Comparison of ENCODE assay signal across 17 cellular contexts in the genomic region with DNA sequence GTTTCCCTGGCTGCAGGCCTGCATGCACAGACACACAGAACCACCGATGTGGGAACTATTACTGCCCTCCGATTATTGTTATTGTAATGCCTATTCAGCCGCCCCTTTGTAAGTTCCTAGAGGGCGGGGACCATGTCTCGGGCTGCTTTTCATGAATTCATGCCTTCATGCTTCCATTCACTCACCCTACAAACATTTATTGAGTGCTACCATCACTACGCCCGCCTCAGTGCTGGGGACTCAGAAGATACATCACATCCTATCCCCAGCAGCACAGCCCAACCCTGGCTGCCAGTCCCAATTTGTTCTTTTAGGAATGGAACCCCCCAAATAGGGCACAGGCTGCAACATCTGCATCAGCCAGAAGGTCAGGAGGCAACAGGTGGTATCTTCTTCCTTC.
DNase-seq lines count a peak whose midpoint lies in the region; ATAC-seq, FAIRE-seq and TF ChIP-seq lines count a peak whose summit lies in the region.
"Had no signal": no experiment of that assay in that cellular context is flagged by ENCODE, and none has a peak within 500 bp of the region (broad histone marks: within the 10 kb centered on the region; RNA-seq: fewer than 3 reads in every experiment).

No MANE protein-coding gene starts in this region.

- no peak overlapping the region for H2AFZ ChIP-seq in MM.1S (ENCODE audit: low read length)
- no peak overlapping the region for H2AFZ ChIP-seq in HepG2 (ENCODE audit: low read length)
- H2AFZ ChIP-seq in neuronal stem cell (ENCODE audit: low read length), result no peak overlapping the region

- no peaks in the 10 kb centered on the region for H3K4me1 Mint-ChIP-seq in activated CD8-positive, alpha-beta memory T cell treated with anti-CD3 and anti-CD28 coated beads, Interleukin-2, amount 10 ng/mL, durations not matched to agents 7 days and 5 days
- H3K4me1 Mint-ChIP-seq: CD4-positive, alpha-beta memory T cell had no signal

- H3K9me3 ChIP-seq in MM.1S (replicated peaks; ENCODE audit: insufficient read depth, low read length) (no peaks in the 10 kb centered on the region), HepG2 (ENCODE audit: low read length) (no peaks in the 10 kb centered on the region), neuronal stem cell (replicated peaks in 1 of 2; ENCODE audit: control insufficient read depth in 2 of 2, insufficient read depth in 1 of 2, low read depth in 1 of 2, low read length in 2 of 2) (no peaks in the 10 kb centered on the region)
- H3K9me3 ChIP-seq: HAP-1 had no signal

- H4K20me1 ChIP-seq in MM.1S (ENCODE audit: insufficient read depth, low read length), result no peaks in the 10 kb centered on the region
- no peaks in the 10 kb centered on the region for H4K20me1 ChIP-seq in HepG2 (ENCODE audit: insufficient read depth, low read length)

- no peak overlapping the region for H3K4me3 ChIP-seq in MM.1S (ENCODE audit: low read length)
- 0 out of 6 replicates have a peak overlapping the region, but pooled peaks of 1 of the 3 experiments have one; percentile 51 for H3K4me3 ChIP-seq in HepG2 (replicated peaks in 1 of 3; ENCODE audit: insufficient read depth in 1 of 3, low read depth in 2 of 3, low read length in 3 of 3)
- no peak overlapping the region for H3K4me3 ChIP-seq in neuronal stem cell (ENCODE audit: low read length in 2 of 2)
- H3K4me3 ChIP-seq: HAP-1 had no signal

- in situ Hi-C loops in HepG2 (cut with HindIII; ENCODE audit: extremely low pct_ligation_motif_present, low pct_unique_long_range_greater_than_20kb), result no loop called here

- no peak overlapping the region for H3K4me3 Mint-ChIP-seq in activated CD8-positive, alpha-beta memory T cell treated with anti-CD3 and anti-CD28 coated beads, Interleukin-2, amount 10 ng/mL, durations not matched to agents 7 days and 5 days
- H3K4me3 Mint-ChIP-seq: CD4-positive, alpha-beta memory T cell had no signal

- TF ChIP-seq RAD21 in HepG2 (CRISPR knock-in tag; IDR thresholded peaks at IDR 0.05), result no peak

- H3K36me3 Mint-ChIP-seq in activated CD8-positive, alpha-beta memory T cell treated with anti-CD3 and anti-CD28 coated beads, Interleukin-2, amount 10 ng/mL, durations not matched to agents 7 days and 5 days, result no peaks in the 10 kb centered on the region
- H3K36me3 Mint-ChIP-seq: CD4-positive, alpha-beta memory T cell had no signal

- H3K4me2 ChIP-seq in MM.1S (ENCODE audit: low read depth, low read length), result peak overlapping the region; percentile 52
- H3K4me2 ChIP-seq in HepG2 (ENCODE audit: low read depth, low read length), result peak overlapping the region; percentile 67; the same call in 1 of the 2 replicates
- H3K4me2 ChIP-seq in neuronal stem cell (ENCODE audit: insufficient read depth, low read length, poor library complexity, severe bottlenecking), result no peak overlapping the region

- H3K36me3 ChIP-seq in MM.1S (replicated peaks; ENCODE audit: insufficient read depth, low read length) (no peaks in the 10 kb centered on the region), HepG2 (replicated peaks in 1 of 2; ENCODE audit: control insufficient read depth in 1 of 2, insufficient read depth in 2 of 2, low read length in 2 of 2) (no peaks in the 10 kb centered on the region), neuronal stem cell (replicated peaks in 1 of 2; ENCODE audit: control insufficient read depth in 2 of 2, insufficient read depth in 2 of 2, low read length in 2 of 2) (no peaks in the 10 kb centered on the region)
- H3K36me3 ChIP-seq: HAP-1 had no signal

- H2BK12ac ChIP-seq in neuronal stem cell (ENCODE audit: low read length), result no peak overlapping the region

- no peak for TF ChIP-seq POLR2A in HepG2 (IDR thresholded peaks at IDR 0.05; ENCODE audit: insufficient read depth in 1 of 2, low read depth in 2 of 2, low read length in 2 of 2)

- H3K4me1 ChIP-seq in MM.1S (ENCODE audit: low read length) (peaks cover 12% of the 10 kb centered on the region), HepG2 (ENCODE audit: insufficient read depth, low read length) (peaks cover 88% of the 10 kb centered on the region), neuronal stem cell (ENCODE audit: control insufficient read depth in 2 of 2, insufficient read depth in 1 of 2, low read depth in 1 of 2, low read length in 2 of 2) (peaks cover 0 to 11% of the 10 kb centered on the region in 2 donors)
- H3K4me1 ChIP-seq: HAP-1 had no signal

- no peak overlapping the region for H3K14ac ChIP-seq in neuronal stem cell (ENCODE audit: low read length)

- H3K18ac ChIP-seq in neuronal stem cell (ENCODE audit: low read length), result no peak overlapping the region

- H3K4ac ChIP-seq in neuronal stem cell (ENCODE audit: low read length), result no peak overlapping the region

- no peak overlapping the region for H4K91ac ChIP-seq in neuronal stem cell (ENCODE audit: low read depth, low read length, poor library complexity)

- H3K9me3 Mint-ChIP-seq in activated CD8-positive, alpha-beta memory T cell treated with anti-CD3 and anti-CD28 coated beads, Interleukin-2, amount 10 ng/mL, durations not matched to agents 7 days and 5 days (ENCODE audit: low read depth), result peaks cover 8% of the 10 kb centered on the region

- 74% methylated on average over 7 of the region's 7 CpGs for WGBS in HepG2 (ENCODE audit: low lambda C conversion rate)
- WGBS in neuronal stem cell (ENCODE audit: extremely low coverage in 2 of 2, insufficient read length in 2 of 2, insufficient replicate concordance in 1 of 2), 2 donors, result no CpG with 5 or more reads among the region's 7 CpGs

- no peak overlapping the region for H3K27ac Mint-ChIP-seq in activated CD8-positive, alpha-beta memory T cell treated with anti-CD3 and anti-CD28 coated beads, Interleukin-2, amount 10 ng/mL, durations not matched to agents 7 days and 5 days
- H3K27ac Mint-ChIP-seq: CD4-positive, alpha-beta memory T cell had no signal

- H3K27me3 Mint-ChIP-seq in activated CD8-positive, alpha-beta memory T cell treated with anti-CD3 and anti-CD28 coated beads, Interleukin-2, amount 10 ng/mL, durations not matched to agents 7 days and 5 days, result no peaks in the 10 kb centered on the region
- H3K27me3 Mint-ChIP-seq: CD4-positive, alpha-beta memory T cell had no signal

- DNase-seq in MM.1S (no peak), HepG2 (ENCODE audit: low spot score) (no peak), neuronal stem cell (ENCODE audit: low spot score) (no peak), sciatic nerve (ENCODE audit: low spot score) (no peak)
- no peak for DNase-seq in activated CD8-positive, alpha-beta memory T cell treated with anti-CD3 and anti-CD28 coated beads, Interleukin-2, amount 10 ng/mL, durations not matched to agents 7 days and 5 days
- DNase-seq: C1 segment of cervical spinal cord; Calu3; CD4-positive, alpha-beta memory T cell; COR-L47; DMS153; DND-41; GOT3 had no signal

- POLR2A ChIA-PET in HepG2 (lab: Yijun Ruan, JAX), result interaction anchor here (0.8 to 10.7 kb wide), 9 partner anchors 16 to 78 kb away, joined by 3 to 189 read pairs (median 22); a partner anchor contains a TSS

- H3K79me1 ChIP-seq in neuronal stem cell (ENCODE audit: low read depth, low read length), result no peaks in the 10 kb centered on the region

- BruUV-seq in HepG2 (replicated peaks; lab: Mats Ljungman, UMichigan), result no TSS peak

- H3F3A ChIP-seq in MM.1S (ENCODE audit: insufficient read depth, low read length), result peaks cover 11% of the 10 kb centered on the region; the same call in 1 of the 2 replicates

- H3K9ac ChIP-seq in MM.1S (ENCODE audit: low read length), result no peak overlapping the region
- no peak overlapping the region for H3K9ac ChIP-seq in HepG2 (ENCODE audit: insufficient read depth, low read depth, low read length)
- no peak overlapping the region for H3K9ac ChIP-seq in neuronal stem cell (ENCODE audit: low read depth, low read length, poor library complexity)

- no peak overlapping the region for H2BK120ac ChIP-seq in neuronal stem cell (ENCODE audit: low read depth, low read length)

- no peak for TF ChIP-seq EP300 in HepG2 (IDR thresholded peaks at IDR 0.05; ENCODE audit: low read depth in 2 of 2, low read length in 2 of 2)
- no peak for TF ChIP-seq EP300 in HepG2 (CRISPR knock-in tag; IDR thresholded peaks at IDR 0.05; ENCODE audit: borderline replicate concordance)

- no peak overlapping the region for H2AK5ac ChIP-seq in neuronal stem cell (ENCODE audit: low read depth, low read length)

- ATAC-seq in HepG2 (no peak), sciatic nerve (no peak), HG02678 (IDR thresholded peaks at IDR 0.05; ENCODE audit: unreplicated experiment) (no peak)
- no peak for ATAC-seq in activated CD8-positive, alpha-beta memory T cell treated with anti-CD3 and anti-CD28 coated beads, Interleukin-2, amount 10 ng/mL, durations not matched to agents 7 days and 5 days

- H3K9me2 ChIP-seq in MM.1S (replicated peaks; ENCODE audit: insufficient read depth, low read length), result no peaks in the 10 kb centered on the region

- no peak overlapping the region for H3K23ac ChIP-seq in neuronal stem cell (ENCODE audit: low read depth, low read length, poor library complexity)

- no peak overlapping the region for H2BK5ac ChIP-seq in neuronal stem cell (ENCODE audit: low read length)

- H3K79me2 ChIP-seq in MM.1S (ENCODE audit: low read length), result no peaks in the 10 kb centered on the region
- no peaks in the 10 kb centered on the region for H3K79me2 ChIP-seq in HepG2 (ENCODE audit: insufficient read depth, low read length)

- no peak for TF ChIP-seq CTCF in MM.1S (IDR thresholded peaks at IDR 0.05; ENCODE audit: low read length)
- no peak for TF ChIP-seq CTCF in HepG2 (CRISPR knock-in tag; IDR thresholded peaks at IDR 0.05)

- CTCF ChIA-PET in HepG2 (lab: Yijun Ruan, JAX; ENCODE audit: low intra/inter-chr PET ratio, low total read pairs), result no interaction called here
- CTCF ChIA-PET in activated CD8-positive, alpha-beta memory T cell treated with anti-CD3 and anti-CD28 coated beads, Interleukin-2, amount 10 ng/mL, durations not matched to agents 7 days and 5 days (lab: Charles Lee), result no interaction called here

- H2BK15ac ChIP-seq in neuronal stem cell (ENCODE audit: low read length), result peak overlapping the region; percentile 49

- no peak for FAIRE-seq in HepG2 (lab: Jason Lieb, UNC)
- FAIRE-seq: G401.6, GM12892, H54 had no signal

- intact Hi-C loops in HepG2 (cut with micrococcal nuclease; ENCODE audit: unreplicated experiment), result no loop called here
- intact Hi-C loops in sciatic nerve (cut with DNase I), result no loop called here

- H3K27me3 ChIP-seq in MM.1S (replicated peaks; ENCODE audit: insufficient read depth, low read length), result no peaks in the 10 kb centered on the region
- no peaks in the 10 kb centered on the region for H3K27me3 ChIP-seq in HepG2 (ENCODE audit: control insufficient read depth in 1 of 2, insufficient read depth in 2 of 2, low read length in 2 of 2)
- no peaks in the 10 kb centered on the region for H3K27me3 ChIP-seq in neuronal stem cell (ENCODE audit: control insufficient read depth in 3 of 3, insufficient read depth in 3 of 3, low read depth in 1 of 3, low read length in 3 of 3)

- no peak overlapping the region for H4K8ac ChIP-seq in neuronal stem cell (ENCODE audit: low read depth, low read length)

- peak overlapping the region; percentile 38; the same call in 1 of the 2 replicates for H3K27ac ChIP-seq in MM.1S (ENCODE audit: low read length)
- peak overlapping the region; percentile 80 for H3K27ac ChIP-seq in HepG2 (ENCODE audit: extremely low read length, insufficient read depth, low read length)
- H3K27ac ChIP-seq in neuronal stem cell (replicated peaks; ENCODE audit: low read length), result no peak overlapping the region

TF ChIP-seq in HepG2, 621 proteins besides CTCF, POLR2A, EP300 and RAD21 (continues in another document):
- no peak for TF ChIP-seq RFX1 (IDR thresholded peaks at IDR 0.05)
